In the genomic region with DNA sequence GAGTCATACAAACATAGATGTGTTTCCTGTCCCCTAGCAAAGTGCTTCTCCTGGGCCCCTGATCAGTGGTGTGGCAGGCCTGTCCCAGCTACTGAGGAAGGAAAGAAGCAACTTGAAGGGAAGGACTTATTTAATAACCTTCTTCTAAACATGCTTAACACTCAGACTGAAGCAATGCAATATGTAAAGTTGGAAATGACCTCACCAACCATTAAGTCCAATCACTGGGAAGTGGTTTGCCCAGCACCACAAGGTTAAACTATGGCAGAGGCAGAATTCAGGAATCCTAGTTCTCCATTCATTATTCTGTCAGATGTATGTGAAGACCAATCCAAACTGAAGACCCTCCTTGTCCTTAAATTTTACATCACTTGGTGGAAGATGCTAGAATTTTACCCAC, we compare ENCODE assay signal across 19 cellular contexts.
"Had no signal": no experiment of that assay in that cellular context is flagged by ENCODE, and none has a peak within 500 bp of the region (broad histone marks: within the 10 kb centered on the region; RNA-seq: fewer than 3 reads in every experiment).

No MANE protein-coding gene starts in this region.

- H3K4me1 Mint-ChIP-seq: WTC11 had no signal

- H3K9me3 ChIP-seq: SK-N-SH, upper lobe of right lung had no signal

- H3K27ac ChIP-seq: foreskin keratinocyte, parathyroid adenoma, upper lobe of right lung had no signal

- H3K9me3 Mint-ChIP-seq: activated naive CD4-positive, alpha-beta T cell treated with anti-CD3 and anti-CD28 coated beads, Interleukin-2, amount 10 ng/mL, durations not matched to agents 7 days and 5 days; activated T-helper 2 cell treated with anti-CD3 and anti-CD28 coated beads, Interferon-gamma antibody, Interleukin-2, Interleukin-4, amounts not matched to agents 10 μg/mL and 5 μg/mL and 100 μg/mL, durations not matched to agents 14 hours and 24 hours and 36 hours; T-helper 1 cell treated with Interleukin-12 subunit alpha and Interleukin-12 subunit beta and Interleukin-4 antibody, amounts not matched to agents 30 μg/mL and 1 μg/mL, for 36 hours had no signal

- H3K4me3 Mint-ChIP-seq: activated CD8-positive, alpha-beta T cell treated with anti-CD3 and anti-CD28 coated beads, Interleukin-2, amount 10 ng/mL, durations not matched to agents 7 days and 5 days; activated naive CD4-positive, alpha-beta T cell treated with anti-CD3 and anti-CD28 coated beads, Interleukin-2, amount 10 ng/mL, durations not matched to agents 7 days and 5 days; T-helper 1 cell treated with Interleukin-12 subunit alpha and Interleukin-12 subunit beta and Interleukin-4 antibody, amounts not matched to agents 30 μg/mL and 1 μg/mL, for 36 hours; WTC11 had no signal

- H3K27ac Mint-ChIP-seq: activated CD8-positive, alpha-beta T cell treated with anti-CD3 and anti-CD28 coated beads, Interleukin-2, amount 10 ng/mL, durations not matched to agents 7 days and 5 days; activated naive CD4-positive, alpha-beta T cell treated with anti-CD3 and anti-CD28 coated beads, Interleukin-2, amount 10 ng/mL, durations not matched to agents 7 days and 5 days; activated T-helper 2 cell treated with anti-CD3 and anti-CD28 coated beads, Interferon-gamma antibody, Interleukin-2, Interleukin-4, amounts not matched to agents 10 μg/mL and 5 μg/mL and 100 μg/mL, durations not matched to agents 14 hours and 24 hours and 36 hours; T-helper 1 cell treated with Interleukin-12 subunit alpha and Interleukin-12 subunit beta and Interleukin-4 antibody, amounts not matched to agents 30 μg/mL and 1 μg/mL, for 36 hours; WTC11 had no signal

- H3K4me3 ChIP-seq: upper lobe of right lung had no signal

- FAIRE-seq: endometrium had no signal

- DNase-seq: activated CD4-positive, alpha-beta T cell treated with anti-CD3 and anti-CD28 coated beads for 48 hours; activated CD8-positive, alpha-beta T cell treated with anti-CD3 and anti-CD28 coated beads, Interleukin-2, amount 10 ng/mL, durations not matched to agents 7 days and 5 days; activated naive CD4-positive, alpha-beta T cell treated with anti-CD3 and anti-CD28 coated beads, Interleukin-2, amount 10 ng/mL, durations not matched to agents 7 days and 5 days; amniotic stem cell; foreskin keratinocyte; head of caudate nucleus; islet precursor cell; left ventricle myocardium superior; right cardiac atrium; SK-N-SH; stimulated activated CD4-positive, alpha-beta T cell treated with anti-CD3 and anti-CD28 coated beads, Interleukin-2, amount 100 ng/mL, for 24 hours; stimulated activated naive CD4-positive, alpha-beta T cell treated with Interleukin-2 at 50 U/mL for 16 hours; upper lobe of right lung had no signal

- H3K36me3 ChIP-seq: upper lobe of right lung had no signal

- ATAC-seq: activated CD8-positive, alpha-beta T cell treated with anti-CD3 and anti-CD28 coated beads, Interleukin-2, amount 10 ng/mL, durations not matched to agents 7 days and 5 days; esophagus mucosa; foreskin keratinocyte; left ventricle myocardium superior; right cardiac atrium; WTC11 had no signal

- H3K9ac ChIP-seq: parathyroid adenoma, SK-N-SH had no signal

- H3K27me3 Mint-ChIP-seq: activated naive CD4-positive, alpha-beta T cell treated with anti-CD3 and anti-CD28 coated beads, Interleukin-2, amount 10 ng/mL, durations not matched to agents 7 days and 5 days had no signal

- H3K4me2 ChIP-seq: SK-N-SH had no signal

- H3K27me3 ChIP-seq: foreskin keratinocyte, upper lobe of right lung had no signal

- H2AFZ ChIP-seq: parathyroid adenoma had no signal

- H3K4me1 ChIP-seq: foreskin keratinocyte, parathyroid adenoma, upper lobe of right lung had no signal
